30 cellular contexts compared by ENCODE assay signal in the genomic region with DNA sequence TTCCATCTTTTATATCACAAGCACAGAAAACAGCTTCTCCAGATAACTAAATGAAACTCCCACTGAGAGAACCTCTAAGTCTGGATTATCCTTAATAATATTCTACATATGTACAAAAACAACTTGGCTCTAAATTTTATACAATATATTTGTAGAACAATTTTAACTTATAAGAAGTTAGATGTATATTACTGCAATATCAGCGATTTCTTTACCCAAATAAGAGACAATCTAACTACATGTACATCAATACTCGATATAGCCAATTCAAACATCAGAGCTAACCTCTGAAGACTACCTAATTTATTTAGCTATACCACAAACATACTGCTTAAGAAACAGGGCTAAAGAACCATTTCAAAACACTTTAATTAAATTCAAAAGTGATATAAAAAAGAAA.
"Had no signal": no experiment of that assay in that cellular context is flagged by ENCODE, and none has a peak within 500 bp of the region (broad histone marks: within the 10 kb centered on the region; RNA-seq: fewer than 3 reads in every experiment).

No MANE protein-coding gene starts in this region.

- H3K9me3 ChIP-seq: ascending aorta had no signal

- FAIRE-seq: bronchial epithelial cell, TTC549 had no signal

- H3K4me1 ChIP-seq: ascending aorta had no signal

- H3K27ac ChIP-seq: ascending aorta, cardiac muscle cell, VCaP had no signal

- H3K27me3 ChIP-seq: ascending aorta, cardiac muscle cell had no signal

- H3K4me3 ChIP-seq: ascending aorta, cardiac muscle cell had no signal

- ATAC-seq: activated CD8-positive, alpha-beta T cell treated with anti-CD3 and anti-CD28 coated beads for 36 hours; activated naive CD8-positive, alpha-beta T cell treated with anti-CD3 and anti-CD28 coated beads, Interleukin-2, amount 50 U/mL, for 24 hours had no signal

- DNase-seq: activated B cell treated with CpG ODN at 0.5 μM for 24 hours; activated CD4-positive, alpha-beta memory T cell treated with anti-CD3 and anti-CD28 coated beads for 36 hours; activated CD4-positive, alpha-beta T cell treated with anti-CD3 and anti-CD28 coated beads for 4 hours; activated CD4-positive, alpha-beta T cell treated with anti-CD3 and anti-CD28 coated beads, Interleukin-2, amount 10 ng/mL, durations not matched to agents 24 days and 14 days; activated CD4-positive, alpha-beta T cell treated with anti-CD3 and anti-CD28 coated beads, Interleukin-2, amount 50 U/mL, for 1 hour; activated CD4-positive, alpha-beta T cell treated with anti-CD3 and anti-CD28 coated beads, Interleukin-2, amount 50 U/mL, for 4 hours; activated CD4-positive, CD25-positive, alpha-beta regulatory T cell treated with anti-CD3 and anti-CD28 coated beads, Interleukin-2, amount 50 U/mL, for 72 hours; activated CD8-positive, alpha-beta memory T cell treated with anti-CD3 and anti-CD28 coated beads, Interleukin-2, amount 50 U/mL, for 4 hours; activated CD8-positive, alpha-beta T cell treated with anti-CD3 and anti-CD28 coated beads for 36 hours; activated effector memory CD4-positive, alpha-beta T cell treated with Interleukin-2 at 50 U/mL for 16 hours; activated gamma-delta T cell; activated naive CD4-positive, alpha-beta T cell treated with anti-CD3 and anti-CD28 coated beads, Interleukin-2, amount 10 ng/mL, durations not matched to agents 7 days and 5 days; activated naive CD4-positive, alpha-beta T cell treated with Interleukin-2 at 50 U/mL for 16 hours; activated naive CD8-positive, alpha-beta T cell treated with anti-CD3 and anti-CD28 coated beads, Interleukin-2, amount 10 ng/mL, durations not matched to agents 7 days and 5 days; activated naive CD8-positive, alpha-beta T cell treated with anti-CD3 and anti-CD28 coated beads, Interleukin-2, amount 50 U/mL, for 24 hours; activated T-cell treated with anti-CD3 and anti-CD28 coated beads for 4 hours; activated T-cell treated with anti-CD3 and anti-CD28 coated beads, Interleukin-2, amount 50 U/mL, for 24 hours; activated T-cell treated with anti-CD3 and anti-CD28 coated beads, Interleukin-2, amount 50 U/mL, for 48 hours; amygdala; anterior cingulate cortex; caudate nucleus; cerebellar nuclear complex; T-helper 1 cell; T-helper 2 cell; T-helper 9 cell had no signal
